Comparison of ENCODE assay signal across 2 cellular contexts in the genomic region with DNA sequence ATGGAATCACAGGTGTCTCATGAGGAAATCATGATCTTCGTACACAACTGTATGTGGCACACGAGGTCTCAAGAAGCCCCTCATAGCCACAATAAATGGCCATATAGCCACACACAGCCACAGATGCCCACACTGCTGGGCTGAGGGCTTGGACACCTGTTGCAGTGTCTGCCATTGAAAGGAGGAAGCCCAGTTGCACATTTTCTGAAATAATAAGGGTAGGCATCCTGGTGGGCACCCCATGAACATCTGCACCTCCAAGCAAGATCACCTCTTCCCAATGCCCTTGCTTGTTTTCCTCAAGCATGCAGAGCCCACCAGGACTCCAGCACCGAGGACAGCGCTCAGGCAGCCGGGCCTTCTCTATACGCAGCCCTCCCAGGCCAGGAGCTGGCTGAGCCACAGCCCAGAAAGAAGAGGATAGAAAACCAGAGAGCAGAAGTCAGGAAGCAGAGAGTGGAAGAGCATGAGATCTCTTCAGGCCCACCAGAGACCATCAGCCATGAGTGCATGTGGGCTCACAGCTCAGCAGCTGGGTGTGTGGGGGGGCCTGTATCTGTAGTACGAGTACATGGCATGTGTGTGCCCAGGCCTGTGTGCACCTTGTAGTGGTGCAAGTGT.
A peak's percentile ranks its signal among the peaks of the same experiment; 100 is the strongest.
TF ChIP-seq lines count a peak whose summit lies in the region.

No MANE protein-coding gene starts in this region.

TF ChIP-seq in GM23338, 12 proteins besides CTCF, POLR2A, EP300 and RAD21:
- TF ChIP-seq NANOG (IDR thresholded peaks at IDR 0.05; ENCODE audit: borderline replicate concordance): peak; percentile 9; the same call in 1 of the 2 replicates
- no peak for TF ChIP-seq ZNF114 (CRISPR knock-in tag; IDR thresholded peaks at IDR 0.05)
- no peak for TF ChIP-seq EZH2phosphoT487 (IDR thresholded peaks at IDR 0.05; ENCODE audit: unreplicated experiment)
- TF ChIP-seq, protein P1, sequence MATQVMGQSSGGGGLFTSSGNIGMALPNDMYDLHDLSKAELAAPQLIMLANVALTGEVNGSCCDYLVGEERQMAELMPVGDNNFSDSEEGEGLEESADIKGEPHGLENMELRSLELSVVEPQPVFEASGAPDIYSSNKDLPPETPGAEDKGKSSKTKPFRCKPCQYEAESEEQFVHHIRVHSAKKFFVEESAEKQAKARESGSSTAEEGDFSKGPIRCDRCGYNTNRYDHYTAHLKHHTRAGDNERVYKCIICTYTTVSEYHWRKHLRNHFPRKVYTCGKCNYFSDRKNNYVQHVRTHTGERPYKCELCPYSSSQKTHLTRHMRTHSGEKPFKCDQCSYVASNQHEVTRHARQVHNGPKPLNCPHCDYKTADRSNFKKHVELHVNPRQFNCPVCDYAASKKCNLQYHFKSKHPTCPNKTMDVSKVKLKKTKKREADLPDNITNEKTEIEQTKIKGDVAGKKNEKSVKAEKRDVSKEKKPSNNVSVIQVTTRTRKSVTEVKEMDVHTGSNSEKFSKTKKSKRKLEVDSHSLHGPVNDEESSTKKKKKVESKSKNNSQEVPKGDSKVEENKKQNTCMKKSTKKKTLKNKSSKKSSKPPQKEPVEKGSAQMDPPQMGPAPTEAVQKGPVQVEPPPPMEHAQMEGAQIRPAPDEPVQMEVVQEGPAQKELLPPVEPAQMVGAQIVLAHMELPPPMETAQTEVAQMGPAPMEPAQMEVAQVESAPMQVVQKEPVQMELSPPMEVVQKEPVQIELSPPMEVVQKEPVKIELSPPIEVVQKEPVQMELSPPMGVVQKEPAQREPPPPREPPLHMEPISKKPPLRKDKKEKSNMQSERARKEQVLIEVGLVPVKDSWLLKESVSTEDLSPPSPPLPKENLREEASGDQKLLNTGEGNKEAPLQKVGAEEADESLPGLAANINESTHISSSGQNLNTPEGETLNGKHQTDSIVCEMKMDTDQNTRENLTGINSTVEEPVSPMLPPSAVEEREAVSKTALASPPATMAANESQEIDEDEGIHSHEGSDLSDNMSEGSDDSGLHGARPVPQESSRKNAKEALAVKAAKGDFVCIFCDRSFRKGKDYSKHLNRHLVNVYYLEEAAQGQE (IDR thresholded peaks at IDR 0.05; ENCODE audit: unreplicated experiment): peak; percentile 92
- TF ChIP-seq CREB1 (CRISPR knock-in tag; IDR thresholded peaks at IDR 0.05; ENCODE audit: low read depth): no peak
- no peak for TF ChIP-seq ZNF331 (CRISPR knock-in tag; IDR thresholded peaks at IDR 0.05; ENCODE audit: low read depth)
- TF ChIP-seq STAT1 (IDR thresholded peaks at IDR 0.05; ENCODE audit: unreplicated experiment): no peak
- no peak for TF ChIP-seq JUNB (IDR thresholded peaks at IDR 0.05; ENCODE audit: unreplicated experiment)
- TF ChIP-seq POLR2AphosphoS5 (IDR thresholded peaks at IDR 0.05; ENCODE audit: low read depth): no peak

TF ChIP-seq in H1, 55 proteins besides CTCF, POLR2A, EP300 and RAD21:
- TF ChIP-seq, protein P2, sequence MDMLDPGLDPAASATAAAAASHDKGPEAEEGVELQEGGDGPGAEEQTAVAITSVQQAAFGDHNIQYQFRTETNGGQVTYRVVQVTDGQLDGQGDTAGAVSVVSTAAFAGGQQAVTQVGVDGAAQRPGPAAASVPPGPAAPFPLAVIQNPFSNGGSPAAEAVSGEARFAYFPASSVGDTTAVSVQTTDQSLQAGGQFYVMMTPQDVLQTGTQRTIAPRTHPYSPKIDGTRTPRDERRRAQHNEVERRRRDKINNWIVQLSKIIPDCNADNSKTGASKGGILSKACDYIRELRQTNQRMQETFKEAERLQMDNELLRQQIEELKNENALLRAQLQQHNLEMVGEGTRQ (IDR thresholded peaks at IDR 0.05; ENCODE audit: low read length): no peak
- TF ChIP-seq KDM5A (IDR thresholded peaks at IDR 0.05; ENCODE audit: low read length): no peak
- TF ChIP-seq, protein P3, sequence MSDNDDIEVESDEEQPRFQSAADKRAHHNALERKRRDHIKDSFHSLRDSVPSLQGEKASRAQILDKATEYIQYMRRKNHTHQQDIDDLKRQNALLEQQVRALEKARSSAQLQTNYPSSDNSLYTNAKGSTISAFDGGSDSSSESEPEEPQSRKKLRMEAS (IDR thresholded peaks at IDR 0.05): 0 out of 2 replicates have a peak, but pooled peaks have one; percentile 51
- TF ChIP-seq SIN3A (conservative IDR thresholded peaks at IDR 0.05 in 1 of 2, IDR thresholded peaks at IDR 0.05 in 1 of 2; ENCODE audit: low read depth in 1 of 2, low read length in 2 of 2): peak; percentile 90 to 92
- peak; percentile 86 for TF ChIP-seq SAP30 (IDR thresholded peaks at IDR 0.05; ENCODE audit: insufficient read depth, insufficient replicate concordance, low read length)
